1 cellular context compared by ENCODE assay signal in genomic region chr12:22276313-22276712, GRCh38.
TF ChIP-seq lines count a peak whose summit lies in the region.

No MANE protein-coding gene starts in this region.

TF ChIP-seq in SK-N-SH, 30 proteins besides CTCF, POLR2A, EP300 and RAD21 (continued from another document):
- TF ChIP-seq RCOR1 (IDR thresholded peaks at IDR 0.05; ENCODE audit: low read length) (no peak), USF2 (IDR thresholded peaks at IDR 0.05; ENCODE audit: borderline replicate concordance, low read depth, low read length) (no peak), TAF1 (IDR thresholded peaks at IDR 0.05; ENCODE audit: borderline replicate concordance, low read depth, low read length) (no peak), PBX3 (IDR thresholded peaks at IDR 0.05) (no peak), NRF1 (IDR thresholded peaks at IDR 0.05; ENCODE audit: low read depth, low read length) (no peak), NFIC (IDR thresholded peaks at IDR 0.05; ENCODE audit: borderline replicate concordance) (no peak), ZBTB33 (IDR thresholded peaks at IDR 0.05; ENCODE audit: borderline replicate concordance, low read depth) (no peak), TCF12 (IDR thresholded peaks at IDR 0.05) (no peak), POLR2AphosphoS5 (IDR thresholded peaks at IDR 0.05; ENCODE audit: low read depth, low read length) (no peak), TEAD4 (IDR thresholded peaks at IDR 0.05; ENCODE audit: borderline replicate concordance, insufficient read depth) (no peak), GATA2 (CRISPR knock-in tag; IDR thresholded peaks at IDR 0.05) (no peak), IRF3 (IDR thresholded peaks at IDR 0.05; ENCODE audit: low read depth, low read length) (no peak)
